In the genomic region with DNA sequence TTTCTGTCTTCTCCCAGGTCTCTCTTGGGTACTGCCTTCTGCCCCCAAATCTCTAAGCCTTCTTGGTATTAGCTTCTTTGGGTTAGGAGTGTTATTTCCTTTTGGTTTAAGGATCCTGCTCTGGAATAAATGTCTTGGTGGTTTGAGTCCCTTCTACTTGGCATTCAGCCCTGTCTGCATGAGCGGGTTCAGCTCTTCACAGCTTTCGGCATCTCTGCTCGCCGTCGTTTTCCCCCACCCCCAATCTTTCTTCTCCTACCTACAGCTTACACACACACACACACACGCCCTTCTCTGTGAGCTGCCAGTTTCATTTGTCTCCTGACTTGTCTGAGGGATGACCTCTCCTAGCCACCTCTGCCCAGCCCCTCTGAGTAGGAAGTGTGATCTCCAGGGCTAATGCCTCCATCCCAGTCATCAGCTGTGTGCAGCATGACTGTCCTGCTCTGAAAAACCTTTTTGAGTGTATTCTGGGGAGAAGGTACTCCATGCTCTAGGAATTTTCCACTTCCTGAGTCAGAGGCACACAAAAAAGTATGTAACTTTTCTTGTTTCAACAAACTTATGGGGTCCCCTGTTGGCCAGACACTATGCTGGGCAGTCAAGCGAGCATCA, we compare ENCODE assay signal across 21 cellular contexts. TPM values are rescaled to one million over a fixed set of nuclear protein-coding genes. Genes with fewer than 3 reads are reported as not detected.
DNase-seq lines count a peak whose midpoint lies in the region; ATAC-seq and TF ChIP-seq lines count a peak whose summit lies in the region.
"Had no signal": no experiment of that assay in that cellular context is flagged by ENCODE, and none has a peak within 500 bp of the region (broad histone marks: within the 10 kb centered on the region; RNA-seq: fewer than 3 reads in every experiment).

No MANE protein-coding gene starts in this region.

- no peak overlapping the region for H3K4me3 Mint-ChIP-seq in stimulated activated naive CD8-positive, alpha-beta T cell treated with anti-CD3 and anti-CD28 coated beads, Interleukin-15, Interleukin-2, amounts not matched to agents 100 ng/mL and 50 ng/mL, for 24 hours
- no peak overlapping the region for H3K4me3 Mint-ChIP-seq in activated naive CD8-positive, alpha-beta T cell treated with anti-CD3 and anti-CD28 coated beads, Interleukin-2, amount 50 U/mL, for 24 hours
- H3K4me3 Mint-ChIP-seq in type B pancreatic cell, result peak overlapping the region; percentile 63
- H3K4me3 Mint-ChIP-seq: activated T-helper 17 cell treated with anti-CD3 and anti-CD28 coated beads, Interleukin-2, amount 50 U/mL, for 72 hours; central memory CD8-positive, alpha-beta T cell; neural progenitor cell; T-cell had no signal

- peaks cover 24% of the 10 kb centered on the region for H3K4me1 Mint-ChIP-seq in stimulated activated naive CD8-positive, alpha-beta T cell treated with anti-CD3 and anti-CD28 coated beads, Interleukin-15, Interleukin-2, amounts not matched to agents 100 ng/mL and 50 ng/mL, for 24 hours (ENCODE audit: low read depth)
- H3K4me1 Mint-ChIP-seq in activated naive CD8-positive, alpha-beta T cell treated with anti-CD3 and anti-CD28 coated beads, Interleukin-2, amount 50 U/mL, for 24 hours, result peaks cover 29% of the 10 kb centered on the region
- peaks cover 8% of the 10 kb centered on the region for H3K4me1 Mint-ChIP-seq in type B pancreatic cell (ENCODE audit: unreplicated experiment)

- H3K4me3 ChIP-seq in aorta (ENCODE audit: low read length in 2 of 2), result no peak overlapping the region
- H3K4me3 ChIP-seq: neural progenitor cell, psoas muscle, stomach had no signal

- H3K36me3 ChIP-seq in aorta (ENCODE audit: control insufficient read depth in 1 of 2, insufficient read depth in 2 of 2, low read length in 1 of 2), result peaks cover 0 to 18% of the 10 kb centered on the region in 2 donors
- H3K36me3 ChIP-seq: neural progenitor cell had no signal

- WGBS in aorta, 2 donors, result 68 to 81% methylated on average over 7 of the region's 7 CpGs

- intact Hi-C loops in aorta (cut with DNase I), result no loop called here

- DNase-seq in stimulated activated naive CD8-positive, alpha-beta T cell treated with anti-CD3 and anti-CD28 coated beads, Interleukin-15, Interleukin-2, amounts not matched to agents 100 U/mL and 50 U/mL, for 24 hours, result no peak
- no peak for DNase-seq in activated naive CD8-positive, alpha-beta T cell treated with anti-CD3 and anti-CD28 coated beads, Interleukin-2, amount 50 U/mL, for 24 hours
- DNase-seq in kidney tubule cell (ENCODE audit: low spot score), result peak; percentile 61
- no peak for DNase-seq in type B pancreatic cell (ENCODE audit: extremely low spot score, unreplicated experiment)
- no peak for DNase-seq in aorta
- DNase-seq in foreskin melanocyte, result no peak
- DNase-seq in stimulated activated CD4-positive, alpha-beta T cell treated with anti-CD3 and anti-CD28 coated beads, Interleukin-2, amount 100 ng/mL, for 24 hours, result no peak
- DNase-seq: amygdala, H7, NCI-H1092, NCI-H2029 treated with DMSO at 0.1 percent for 48 hours, psoas muscle, stomach, T-cell, trophoblast cell, WERI-Rb-1 had no signal

- H3K27me3 Mint-ChIP-seq in stimulated activated naive CD8-positive, alpha-beta T cell treated with anti-CD3 and anti-CD28 coated beads, Interleukin-15, Interleukin-2, amounts not matched to agents 100 ng/mL and 50 ng/mL, for 24 hours, result no peaks in the 10 kb centered on the region
- peaks cover 2% of the 10 kb centered on the region for H3K27me3 Mint-ChIP-seq in activated naive CD8-positive, alpha-beta T cell treated with anti-CD3 and anti-CD28 coated beads, Interleukin-2, amount 50 U/mL, for 24 hours
- H3K27me3 Mint-ChIP-seq in type B pancreatic cell, result no peaks in the 10 kb centered on the region
- H3K27me3 Mint-ChIP-seq: activated T-helper 17 cell treated with anti-CD3 and anti-CD28 coated beads, Interleukin-2, amount 50 U/mL, for 72 hours; central memory CD8-positive, alpha-beta T cell; T-cell had no signal

- H3K9me3 ChIP-seq in aorta (ENCODE audit: control insufficient read depth, low read length), result no peaks in the 10 kb centered on the region
- H3K9me3 ChIP-seq: psoas muscle, stomach had no signal

- no peak for TF ChIP-seq CTCF in type B pancreatic cell (conservative IDR thresholded peaks at IDR 0.05)

- no peaks in the 10 kb centered on the region for H3K27me3 ChIP-seq in aorta (ENCODE audit: control insufficient read depth in 1 of 2, insufficient read depth in 2 of 2, low read length in 1 of 2)
- H3K27me3 ChIP-seq: neural progenitor cell, stomach had no signal

- H3K4me1 ChIP-seq in aorta (ENCODE audit: control insufficient read depth in 1 of 2, insufficient read depth in 2 of 2, low read length in 2 of 2), result no peaks in the 10 kb centered on the region

- no peaks in the 10 kb centered on the region for H3K9me3 Mint-ChIP-seq in stimulated activated naive CD8-positive, alpha-beta T cell treated with anti-CD3 and anti-CD28 coated beads, Interleukin-15, Interleukin-2, amounts not matched to agents 100 ng/mL and 50 ng/mL, for 24 hours
- H3K9me3 Mint-ChIP-seq in activated naive CD8-positive, alpha-beta T cell treated with anti-CD3 and anti-CD28 coated beads, Interleukin-2, amount 50 U/mL, for 24 hours, result no peaks in the 10 kb centered on the region
- no peaks in the 10 kb centered on the region for H3K9me3 Mint-ChIP-seq in type B pancreatic cell
- H3K9me3 Mint-ChIP-seq: activated T-helper 17 cell treated with anti-CD3 and anti-CD28 coated beads, Interleukin-2, amount 50 U/mL, for 72 hours; central memory CD8-positive, alpha-beta T cell; neural progenitor cell; T-cell had no signal

- peaks cover 40% of the 10 kb centered on the region for H3K36me3 Mint-ChIP-seq in stimulated activated naive CD8-positive, alpha-beta T cell treated with anti-CD3 and anti-CD28 coated beads, Interleukin-15, Interleukin-2, amounts not matched to agents 100 ng/mL and 50 ng/mL, for 24 hours (ENCODE audit: low read depth)
- H3K36me3 Mint-ChIP-seq in activated naive CD8-positive, alpha-beta T cell treated with anti-CD3 and anti-CD28 coated beads, Interleukin-2, amount 50 U/mL, for 24 hours (ENCODE audit: low read depth), result peaks cover 38% of the 10 kb centered on the region
- peaks cover 9% of the 10 kb centered on the region for H3K36me3 Mint-ChIP-seq in type B pancreatic cell

- H3K27ac ChIP-seq in aorta (ENCODE audit: low read depth in 1 of 2, low read length in 2 of 2), result no peak overlapping the region
- H3K27ac ChIP-seq: neural progenitor cell, psoas muscle, stomach, WERI-Rb-1 had no signal

- ATAC-seq in stimulated activated naive CD8-positive, alpha-beta T cell treated with anti-CD3 and anti-CD28 coated beads, Interleukin-15, Interleukin-2, amounts not matched to agents 100 U/mL and 50 U/mL, for 24 hours, result no peak
- no peak for ATAC-seq in activated naive CD8-positive, alpha-beta T cell treated with anti-CD3 and anti-CD28 coated beads, Interleukin-2, amount 50 U/mL, for 24 hours
- no peak for ATAC-seq in aorta (ENCODE audit: low FRiP score)
- ATAC-seq: activated T-helper 17 cell treated with anti-CD3 and anti-CD28 coated beads, Interleukin-2, amount 50 U/mL, for 72 hours; psoas muscle; T-cell had no signal

- peak overlapping the region; percentile 13 for H3K27ac Mint-ChIP-seq in stimulated activated naive CD8-positive, alpha-beta T cell treated with anti-CD3 and anti-CD28 coated beads, Interleukin-15, Interleukin-2, amounts not matched to agents 100 ng/mL and 50 ng/mL, for 24 hours
- H3K27ac Mint-ChIP-seq in activated naive CD8-positive, alpha-beta T cell treated with anti-CD3 and anti-CD28 coated beads, Interleukin-2, amount 50 U/mL, for 24 hours, result peak overlapping the region; percentile 50
- H3K27ac Mint-ChIP-seq in type B pancreatic cell, result peak overlapping the region; percentile 62
- H3K27ac Mint-ChIP-seq: activated T-helper 17 cell treated with anti-CD3 and anti-CD28 coated beads, Interleukin-2, amount 50 U/mL, for 72 hours; neural progenitor cell had no signal

RNA-seq across cellular contexts. Expression of gene CNOT3, which starts 4.7 kb away (rescaled TPM):
- 55.4 and 72.9 TPM in 2 replicates for total RNA-seq in type B pancreatic cell (ENCODE audit: low replicate concordance)
- total RNA-seq in aorta, result 10 to 100 TPM; 33.5 to 35.9 TPM
- 10 to 100 TPM; 10.4 to 54.4 TPM for polyA plus RNA-seq in aorta

RNA-seq across cellular contexts. Expression of gene LENG1, which starts 17.2 kb away (rescaled TPM):
- total RNA-seq in type B pancreatic cell (ENCODE audit: low replicate concordance) (6.6 and 7.5 TPM in 2 replicates), aorta (1 to 10 TPM; 5.7 to 6.0 TPM)
- polyA plus RNA-seq in aorta, result 10 to 100 TPM in 1 of 2 donors, 1 to 10 TPM in 1; 7.5 to 10.1 TPM

RNA-seq across cellular contexts. Expression of gene PRPF31, which starts 26.7 kb away (rescaled TPM):
- total RNA-seq in type B pancreatic cell (ENCODE audit: low replicate concordance) (80.5 and 89.8 TPM in 2 replicates), aorta (10 to 100 TPM; 41.5 to 50.4 TPM)
- polyA plus RNA-seq in aorta, result 10 to 100 TPM; 33.8 to 71.2 TPM

RNA-seq across cellular contexts. Expression of gene TFPT, which starts 26.8 kb away (rescaled TPM):
- total RNA-seq in type B pancreatic cell (ENCODE audit: low replicate concordance) (14.1 and 17.0 TPM in 2 replicates), aorta (10 to 100 TPM; 12.9 to 17.3 TPM)
- 10 to 100 TPM in 1 of 2 donors, 1 to 10 TPM in 1; 8.3 to 29.4 TPM for polyA plus RNA-seq in aorta

RNA-seq across cellular contexts. Expression of gene TMC4, which starts 30.7 kb away (rescaled TPM):
- 24.2 and 42.1 TPM in 2 replicates for total RNA-seq in type B pancreatic cell (ENCODE audit: low replicate concordance)
- 1 to 10 TPM; 1.2 to 7.4 TPM for total RNA-seq in aorta
- 10 to 100 TPM in 1 of 2 donors, under 1 TPM in 1; 0.08 to 15.8 TPM for polyA plus RNA-seq in aorta
- total RNA-seq: activated CD8-positive, alpha-beta memory T cell treated with anti-CD3 and anti-CD28 coated beads for 36 hours had no signal
